In genomic region chr16:17940584-17940983, GRCh38 we compare ENCODE assay signal across 27 cellular contexts.
"Had no signal": no experiment of that assay in that cellular context is flagged by ENCODE, and none has a peak within 500 bp of the region (broad histone marks: within the 10 kb centered on the region; RNA-seq: fewer than 3 reads in every experiment).

No MANE protein-coding gene starts in this region.

- H3K9me3 Mint-ChIP-seq: naive B cell; natural killer cell; neural crest cell; stimulated activated naive CD8-positive, alpha-beta T cell treated with anti-CD3 and anti-CD28 coated beads, Interleukin-15, Interleukin-2, amounts not matched to agents 100 ng/mL and 50 ng/mL, for 24 hours had no signal

- H3K4me3 ChIP-seq: heart right ventricle, hepatocyte, lower lobe of right lung, ovary, right atrium auricular region, skin epidermis, suprapubic skin, thoracic aorta, tibial artery, upper lobe of right lung had no signal

- H3K27ac ChIP-seq: heart right ventricle, hepatocyte, lower lobe of right lung, ovary, right atrium auricular region, skin epidermis, suprapubic skin, thoracic aorta, tibial artery, upper lobe of right lung had no signal

- H3K4me1 ChIP-seq: heart right ventricle, lower lobe of right lung, right atrium auricular region, suprapubic skin, tibial artery, upper lobe of right lung had no signal

- H3K27ac Mint-ChIP-seq: mesothelial cell of epicardium; natural killer cell; progenitor cell of endocrine pancreas; stimulated activated naive CD8-positive, alpha-beta T cell treated with anti-CD3 and anti-CD28 coated beads, Interleukin-15, Interleukin-2, amounts not matched to agents 100 ng/mL and 50 ng/mL, for 24 hours had no signal

- ATAC-seq: heart right ventricle, left ventricle myocardium superior, lower lobe of right lung, natural killer cell, sciatic nerve, upper lobe of right lung had no signal

- H3K4me3 Mint-ChIP-seq: mesothelial cell of epicardium; natural killer cell; neural crest cell; stimulated activated naive CD8-positive, alpha-beta T cell treated with anti-CD3 and anti-CD28 coated beads, Interleukin-15, Interleukin-2, amounts not matched to agents 100 ng/mL and 50 ng/mL, for 24 hours had no signal

- H3K9me3 ChIP-seq: heart right ventricle, lower lobe of right lung, ovary, right atrium auricular region, suprapubic skin, thoracic aorta, tibial artery, upper lobe of right lung had no signal

- DNase-seq: heart right ventricle; islet precursor cell; left ventricle myocardium superior; lower lobe of right lung; mammary epithelial cell; mesenchymal stem cell; naive B cell; natural killer cell; ovary; stimulated activated CD4-positive, alpha-beta T cell treated with anti-CD3 and anti-CD28 coated beads, Interleukin-12 subunit alpha, Interleukin-12 subunit beta, amount 100 ng/mL, for 4 hours; stimulated activated CD4-positive, alpha-beta T cell treated with anti-CD3 and anti-CD28 coated beads, Interleukin-15, amount 100 ng/mL, for 24 hours; stimulated activated CD4-positive, alpha-beta T cell treated with anti-CD3 and anti-CD28 coated beads, Interleukin-2, amount 100 ng/mL, for 24 hours; stimulated activated CD4-positive, alpha-beta T cell treated with anti-CD3 and anti-CD28 coated beads, Interleukin-4, amount 100 ng/mL, for 1 hour; stimulated activated naive CD4-positive, alpha-beta T cell; tibial artery; trophoblast cell; upper lobe of right lung had no signal

- H3K4me2 ChIP-seq: hepatocyte had no signal

- H3K36me3 Mint-ChIP-seq: mesothelial cell of epicardium, naive B cell, natural killer cell had no signal

- H3K27me3 ChIP-seq: hepatocyte, ovary, right atrium auricular region, suprapubic skin, tibial artery, upper lobe of right lung had no signal

- H2AFZ ChIP-seq: hepatocyte had no signal

- H3K4me1 Mint-ChIP-seq: natural killer cell had no signal

- H3K36me3 ChIP-seq: heart right ventricle, lower lobe of right lung, ovary, right atrium auricular region, suprapubic skin, thoracic aorta, tibial artery, upper lobe of right lung had no signal

- H3K79me2 ChIP-seq: hepatocyte had no signal
